In genomic region chr20:43583982-43584432, GRCh38 we compare ENCODE assay signal across 7 cellular contexts. TPM values are rescaled to one million over a fixed set of nuclear protein-coding genes. Genes with fewer than 3 reads are reported as not detected.
DNase-seq lines count a peak whose midpoint lies in the region; ATAC-seq, FAIRE-seq and TF ChIP-seq lines count a peak whose summit lies in the region.

No MANE protein-coding gene starts in this region.

- H3K9me3 ChIP-seq in heart left ventricle (no peaks in the 10 kb centered on the region), subcutaneous abdominal adipose tissue (ENCODE audit: control insufficient read depth in 5 of 5, low read length in 5 of 5) (no peaks in the 10 kb centered on the region)

- H3K4me1 ChIP-seq in heart left ventricle (peaks cover 0 to 8% (median 0%) of the 10 kb centered on the region in 12 donors), subcutaneous abdominal adipose tissue (ENCODE audit: control insufficient read depth in 5 of 5, insufficient read depth in 5 of 5, low read length in 5 of 5) (peaks cover 0 to 45% (median 38%) of the 10 kb centered on the region in 5 donors)

- TF ChIP-seq CTCF in HL-60 (IDR thresholded peaks at IDR 0.05; ENCODE audit: insufficient read depth, low read length) (no peak), heart left ventricle (IDR thresholded peaks at IDR 0.05) (no peak)

- H3K36me3 ChIP-seq in heart left ventricle (no peaks in the 10 kb centered on the region), subcutaneous abdominal adipose tissue (ENCODE audit: control insufficient read depth in 5 of 5, insufficient read depth in 5 of 5, low read length in 5 of 5) (peaks cover 0 to 2% (median 0%) of the 10 kb centered on the region in 5 donors)

- H3K27me3 ChIP-seq in HL-60 (ENCODE audit: insufficient read depth, poor library complexity, severe bottlenecking): no peaks in the 10 kb centered on the region
- no peaks in the 10 kb centered on the region for H3K27me3 ChIP-seq in heart left ventricle
- no peaks in the 10 kb centered on the region for H3K27me3 ChIP-seq in subcutaneous abdominal adipose tissue (ENCODE audit: control insufficient read depth in 5 of 5, insufficient read depth in 4 of 5, low read length in 5 of 5)

- H3K27ac ChIP-seq in HL-60 (replicated peaks) (peak overlapping the region; percentile 85), heart left ventricle (no peak overlapping the region), subcutaneous abdominal adipose tissue (ENCODE audit: low read depth, low read length) (peak overlapping the region; percentile 62)

- no peak for FAIRE-seq in GM19239 (lab: Jason Lieb, UNC)

- 27 to 44% (median 35%) methylated on average over 2 of the region's 2 CpGs for WGBS in heart left ventricle, 4 donors

- intact Hi-C loops in heart left ventricle (cut with DNase I): loop anchor here in 1 of 10 donors (10.0 kb wide), 1 partner anchor 129 kb away; the partner anchor contains the start of gene SRSF6

- DNase-seq in HL-60 (ENCODE audit: low read depth in 1 of 2, low spot score in 1 of 2) (peak; percentile 98 to 99), SKM-1 treated with dmso at 0.1 percent for 144 hours (lab: John Stamatoyannopoulos, UW; ENCODE audit: unreplicated experiment) (peak; percentile 93), heart left ventricle (peak; percentile 32 to 77 (median 54)), GM19239 (ENCODE audit: insufficient read length, low spot score) (no peak), NCI-H2081 (lab: John Stamatoyannopoulos, UW) (no peak)

- TF ChIP-seq POLR2A in heart left ventricle (IDR thresholded peaks at IDR 0.05): no peak

- peak in 3 of 4 donors; percentile 56 to 72 (median 61) for ATAC-seq in heart left ventricle
- ATAC-seq in HG03045 (IDR thresholded peaks at IDR 0.05; ENCODE audit: unreplicated experiment): no peak

- H3K4me3 ChIP-seq in HL-60 (replicated peaks; ENCODE audit: insufficient read depth, low read length) (no peak overlapping the region), heart left ventricle (no peak overlapping the region), subcutaneous abdominal adipose tissue (ENCODE audit: low read depth in 1 of 5, low read length in 5 of 5) (no peak overlapping the region)

- peak overlapping the region in 1 of 5 donors; percentile 42 for H3K9ac ChIP-seq in subcutaneous abdominal adipose tissue (ENCODE audit: low read length in 5 of 5)

RNA-seq across cellular contexts. Expression of gene IFT52, which starts 6.7 kb away (rescaled TPM):
- 10 to 100 TPM in 2 of 9 donors, 1 to 10 TPM in 7; 4.2 to 15.5 (median 5.7) TPM for total RNA-seq in heart left ventricle
- polyA plus RNA-seq in heart left ventricle: 1 to 10 TPM; 4.8 to 6.3 TPM

RNA-seq across cellular contexts. Expression of gene SGK2, which starts 25.2 kb away (rescaled TPM):
- 1 to 10 TPM in 1 of 9 donors, under 1 TPM in 3, not detected in 5; 0.17 to 4.5 (median 0.54) TPM for total RNA-seq in heart left ventricle
- polyA plus RNA-seq in heart left ventricle: under 1 TPM; 0.71 to 0.72 TPM

Comparison
In these comparisons a context has a peak if more than half of its experiments do, and no peak if none do; other contexts are left out.
1. DNase-seq: peak in HL-60 (2 of 2), SKM-1 treated with dmso at 0.1 percent for 144 hours (single experiment) and heart left ventricle (5 of 5); none in GM19239 (single experiment) and NCI-H2081 (0 of 2).
2. H3K27ac ChIP-seq: peak in HL-60 (single experiment) and subcutaneous abdominal adipose tissue (single experiment); none in heart left ventricle (0 of 12).